Comparison of ENCODE assay signal across 24 cellular contexts in genomic region chr17:50048988-50049387, GRCh38. TPM values are rescaled to one million over a fixed set of nuclear protein-coding genes. Genes with fewer than 3 reads are reported as not detected.
"Had no signal": no experiment of that assay in that cellular context is flagged by ENCODE, and none has a peak within 500 bp of the region (broad histone marks: within the 10 kb centered on the region; RNA-seq: fewer than 3 reads in every experiment).

No MANE protein-coding gene starts in this region.

- H3K4me3 Mint-ChIP-seq: activated CD8-positive, alpha-beta memory T cell treated with anti-CD3 and anti-CD28 coated beads, Interleukin-2, amount 10 ng/mL, durations not matched to agents 7 days and 5 days; activated naive CD8-positive, alpha-beta T cell; activated T-cell treated with anti-CD3 and anti-CD28 coated beads, Interleukin-2, amount 50 U/mL, for 24 hours; effector memory CD8-positive, alpha-beta T cell; immature natural killer cell; neural crest cell had no signal

- DNase-seq: activated CD4-positive, alpha-beta T cell treated with anti-CD3 and anti-CD28 coated beads, Interleukin-2, amount 50 U/mL, for 4 hours; activated CD8-positive, alpha-beta memory T cell treated with anti-CD3 and anti-CD28 coated beads, Interleukin-2, amount 10 ng/mL, durations not matched to agents 7 days and 5 days; activated gamma-delta T cell; activated T-cell treated with anti-CD3 and anti-CD28 coated beads, Interleukin-2, amount 50 U/mL, for 24 hours; amniotic stem cell; body of pancreas; central memory CD4-positive, alpha-beta T cell; cortex of kidney; effector memory CD8-positive, alpha-beta T cell; gastrocnemius medialis; heart left ventricle; immature natural killer cell; spleen; stomach; T-helper 9 cell; testis; upper lobe of right lung had no signal

- H3K27me3 ChIP-seq: body of pancreas, gastrocnemius medialis, heart left ventricle, right lobe of liver, stomach, testis, upper lobe of right lung had no signal

- ATAC-seq: activated CD4-positive, CD25-positive, alpha-beta regulatory T cell treated with anti-CD3 and anti-CD28 coated beads, Interleukin-2, amount 50 U/mL, for 24 hours; activated CD8-positive, alpha-beta memory T cell treated with anti-CD3 and anti-CD28 coated beads, Interleukin-2, amount 10 ng/mL, durations not matched to agents 7 days and 5 days; body of pancreas; effector memory CD8-positive, alpha-beta T cell; gastrocnemius medialis; heart left ventricle; right lobe of liver; upper lobe of right lung had no signal

- H3K9me3 ChIP-seq: body of pancreas, gastrocnemius medialis, heart left ventricle, right lobe of liver, spleen, stomach, testis, upper lobe of right lung had no signal

- H3K4me1 ChIP-seq: right lobe of liver had no signal

- H3K9me3 Mint-ChIP-seq: activated T-cell treated with anti-CD3 and anti-CD28 coated beads, Interleukin-2, amount 50 U/mL, for 24 hours; effector memory CD8-positive, alpha-beta T cell; immature natural killer cell; neural crest cell had no signal

- H3K4me1 Mint-ChIP-seq: immature natural killer cell had no signal

- H3K4me3 ChIP-seq: body of pancreas, gastrocnemius medialis, heart left ventricle, right lobe of liver, spleen, stomach, testis, upper lobe of right lung had no signal

- H3K27ac ChIP-seq: body of pancreas, gastrocnemius medialis, heart left ventricle, right lobe of liver, spleen, testis, upper lobe of right lung had no signal

- H3K36me3 Mint-ChIP-seq: activated CD8-positive, alpha-beta memory T cell treated with anti-CD3 and anti-CD28 coated beads, Interleukin-2, amount 10 ng/mL, durations not matched to agents 7 days and 5 days; activated naive CD8-positive, alpha-beta T cell; immature natural killer cell had no signal

- H3K27ac Mint-ChIP-seq: activated CD8-positive, alpha-beta memory T cell treated with anti-CD3 and anti-CD28 coated beads, Interleukin-2, amount 10 ng/mL, durations not matched to agents 7 days and 5 days; activated naive CD8-positive, alpha-beta T cell; activated T-cell treated with anti-CD3 and anti-CD28 coated beads, Interleukin-2, amount 50 U/mL, for 24 hours; effector memory CD8-positive, alpha-beta T cell; immature natural killer cell had no signal

- H3K36me3 ChIP-seq: gastrocnemius medialis, heart left ventricle, right lobe of liver, spleen, stomach, upper lobe of right lung had no signal

RNA-seq across cellular contexts. Expression of gene DLX3, which starts 54.0 kb away (rescaled TPM):
- total RNA-seq: activated CD8-positive, alpha-beta memory T cell treated with anti-CD3 and anti-CD28 coated beads, Interleukin-2, amount 10 ng/mL, durations not matched to agents 7 days and 5 days; body of pancreas; epithelial cell of proximal tubule; gastrocnemius medialis; osteocyte; pulmonary artery endothelial cell; right lobe of liver; spleen; stomach had no signal
- polyA plus RNA-seq: immature natural killer cell had no signal
